1 cellular context compared by ENCODE assay signal in genomic region chr11:65416341-65417185, GRCh38.
TF ChIP-seq lines count a peak whose summit lies in the region.

No MANE protein-coding gene starts in this region.

TF ChIP-seq in GM12878, 131 proteins besides CTCF, POLR2A, EP300 and RAD21 (continued from another document and continues in another):
- TF ChIP-seq MEF2B (IDR thresholded peaks at IDR 0.05; ENCODE audit: partially characterized antibody, poor library complexity, severe bottlenecking): peak; percentile 34
- no peak for TF ChIP-seq ZBTB11 (CRISPR knock-in tag; IDR thresholded peaks at IDR 0.05)
- TF ChIP-seq CEBPB (IDR thresholded peaks at IDR 0.05; ENCODE audit: borderline replicate concordance in 1 of 2, low read depth in 2 of 2, low read length in 2 of 2): no peak
- no peak for TF ChIP-seq RBBP5 (conservative IDR thresholded peaks at IDR 0.05)
- TF ChIP-seq NRF1 (conservative IDR thresholded peaks at IDR 0.05; ENCODE audit: low read depth, low read length): no peak
- TF ChIP-seq SP1 (IDR thresholded peaks at IDR 0.05; ENCODE audit: low read depth, low read length): no peak
- no peak for TF ChIP-seq CHD4 (IDR thresholded peaks at IDR 0.05)
- peak; percentile 12; the same call in 1 of the 2 replicates for TF ChIP-seq HDGF (IDR thresholded peaks at IDR 0.05)
- TF ChIP-seq ZNF274 (IDR thresholded peaks at IDR 0.05; ENCODE audit: insufficient read depth, insufficient read length): no peak
- peak; percentile 74 for TF ChIP-seq NBN (IDR thresholded peaks at IDR 0.05)
- TF ChIP-seq ZBED1 (IDR thresholded peaks at IDR 0.05; ENCODE audit: borderline replicate concordance): no peak
- no peak for TF ChIP-seq ZBTB33 (IDR thresholded peaks at IDR 0.05)
- TF ChIP-seq IKZF1 (conservative IDR thresholded peaks at IDR 0.05): peak; percentile 52
- TF ChIP-seq RFX5 (IDR thresholded peaks at IDR 0.05; ENCODE audit: low read depth, low read length): no peak
- TF ChIP-seq FOXM1 (IDR thresholded peaks at IDR 0.05; ENCODE audit: low read depth, low read length): no peak
- no peak for TF ChIP-seq NFIC (IDR thresholded peaks at IDR 0.05; ENCODE audit: low read depth, low read length)
- TF ChIP-seq HCFC1 (IDR thresholded peaks at IDR 0.05; ENCODE audit: low read length): no peak
- TF ChIP-seq RELB (IDR thresholded peaks at IDR 0.05; ENCODE audit: low read depth): peak; percentile 40; the same call in 1 of the 2 replicates
- TF ChIP-seq PAX8 (IDR thresholded peaks at IDR 0.05): no peak
- TF ChIP-seq NFYA (IDR thresholded peaks at IDR 0.05; ENCODE audit: borderline replicate concordance, low read depth, low read length): no peak
- TF ChIP-seq MLLT1 (IDR thresholded peaks at IDR 0.05): 0 out of 2 replicates have a peak, but pooled peaks have one; percentile 15
- no peak; the same call in 1 of the 2 replicates for TF ChIP-seq CBFB (IDR thresholded peaks at IDR 0.05; ENCODE audit: low read depth)
- TF ChIP-seq CHD1 (IDR thresholded peaks at IDR 0.05; ENCODE audit: low read depth, low read length): no peak
- TF ChIP-seq ZNF622 (IDR thresholded peaks at IDR 0.05): no peak
- no peak for TF ChIP-seq IRF3 (IDR thresholded peaks at IDR 0.05)
- TF ChIP-seq IRF4 (IDR thresholded peaks at IDR 0.05; ENCODE audit: low read depth, low read length): peak; percentile 59; the same call in 1 of the 2 replicates
- peak; percentile 75; the same call in 1 of the 2 replicates for TF ChIP-seq BACH1 (IDR thresholded peaks at IDR 0.05; ENCODE audit: borderline replicate concordance)
- TF ChIP-seq TCF7 (IDR thresholded peaks at IDR 0.05; ENCODE audit: borderline replicate concordance): no peak
- no peak for TF ChIP-seq FOS (IDR thresholded peaks at IDR 0.05; ENCODE audit: borderline replicate concordance, extremely low read depth, insufficient read length)
- TF ChIP-seq REST (IDR thresholded peaks at IDR 0.05; ENCODE audit: low read depth, low read length): no peak
- no peak for TF ChIP-seq HDAC6 (IDR thresholded peaks at IDR 0.05; ENCODE audit: unreplicated experiment)
- TF ChIP-seq BCL11A (IDR thresholded peaks at IDR 0.05; ENCODE audit: low read depth, low read length): no peak
- TF ChIP-seq MTA3 (IDR thresholded peaks at IDR 0.05; ENCODE audit: borderline replicate concordance, low read length): no peak
- no peak for TF ChIP-seq BCLAF1 (IDR thresholded peaks at IDR 0.05)
- TF ChIP-seq ZNF384 (IDR thresholded peaks at IDR 0.05; ENCODE audit: borderline replicate concordance, low read depth, low read length): peak; percentile 54; the same call in 1 of the 2 replicates
- no peak for TF ChIP-seq NR2C2 (IDR thresholded peaks at IDR 0.05; ENCODE audit: borderline replicate concordance, control insufficient read depth, insufficient read length, low read depth)
- no peak for TF ChIP-seq BRCA1 (IDR thresholded peaks at IDR 0.05; ENCODE audit: low read depth, low read length)
- peak; percentile 25; the same call in 1 of the 2 replicates for TF ChIP-seq NKRF (conservative IDR thresholded peaks at IDR 0.05)
- TF ChIP-seq CBX3 (IDR thresholded peaks at IDR 0.05; ENCODE audit: borderline replicate concordance, low read depth): no peak
- 0 out of 2 replicates have a peak, but pooled peaks have one; percentile 38 for TF ChIP-seq MXI1 (IDR thresholded peaks at IDR 0.05; ENCODE audit: low read depth, low read length)
- TF ChIP-seq CBX5 (IDR thresholded peaks at IDR 0.05; ENCODE audit: low read depth): no peak
- no peak for TF ChIP-seq KDM1A (IDR thresholded peaks at IDR 0.05; ENCODE audit: borderline replicate concordance)
- TF ChIP-seq YBX1 (IDR thresholded peaks at IDR 0.05): no peak
- TF ChIP-seq SREBF2 (IDR thresholded peaks at IDR 0.05; ENCODE audit: low read length): no peak; the same call in 1 of the 2 replicates
- TF ChIP-seq CREB1 (IDR thresholded peaks at IDR 0.05; ENCODE audit: low read depth): no peak
- TF ChIP-seq NR2F1 (conservative IDR thresholded peaks at IDR 0.05): peak; percentile 57; the same call in 1 of the 2 replicates
- TF ChIP-seq STAT3 (IDR thresholded peaks at IDR 0.05; ENCODE audit: low read depth, low read length): no peak
- TF ChIP-seq SUZ12 (IDR thresholded peaks at IDR 0.05; ENCODE audit: unreplicated experiment): no peak
- TF ChIP-seq MTA2 (IDR thresholded peaks at IDR 0.05; ENCODE audit: low read depth): no peak
- no peak for TF ChIP-seq SMAD1 (IDR thresholded peaks at IDR 0.05; ENCODE audit: low read depth, partially characterized antibody)
